In genomic region chr4:60502733-60503132, GRCh38 we compare ENCODE assay signal across 21 cellular contexts.
DNase-seq lines count a peak whose midpoint lies in the region; ATAC-seq and TF ChIP-seq lines count a peak whose summit lies in the region.
"Had no signal": no experiment of that assay in that cellular context is flagged by ENCODE, and none has a peak within 500 bp of the region (broad histone marks: within the 10 kb centered on the region; RNA-seq: fewer than 3 reads in every experiment).

No MANE protein-coding gene starts in this region.

- H3K9me3 Mint-ChIP-seq in natural killer cell (peaks cover 24 to 26% of the 10 kb centered on the region in 2 donors), WTC11 (peaks cover 7% of the 10 kb centered on the region; the same call in 1 of the 2 replicates)
- H3K9me3 Mint-ChIP-seq in natural killer cell treated with Interleukin-12 subunit alpha and Interleukin-12 subunit beta and Interleukin-15 and Interleukin-18, amount 100 ng/mL, for 72 hours, result peaks cover 27% of the 10 kb centered on the region
- H3K9me3 Mint-ChIP-seq in CD8-positive, alpha-beta T cell, result peaks cover 22% of the 10 kb centered on the region

- TF ChIP-seq CTCF in natural killer cell (IDR thresholded peaks at IDR 0.05) (peak; percentile 20), WTC11 (IDR thresholded peaks at IDR 0.05) (no peak), smooth muscle cell (IDR thresholded peaks at IDR 0.05; ENCODE audit: borderline replicate concordance, insufficient read depth, poor library complexity, severe bottlenecking) (no peak), brain microvascular endothelial cell (IDR thresholded peaks at IDR 0.05; ENCODE audit: low read depth, low read length, missing control alignments) (no peak), testis (IDR thresholded peaks at IDR 0.05) (no peak)
- peak; percentile 8 for TF ChIP-seq CTCF in CD8-positive, alpha-beta T cell (IDR thresholded peaks at IDR 0.05)

- no peak overlapping the region for H3K4me3 ChIP-seq in CD8-positive, alpha-beta T cell (ENCODE audit: low read depth, low read length)
- H3K4me3 ChIP-seq in smooth muscle cell, result no peak overlapping the region
- H3K4me3 ChIP-seq in brain microvascular endothelial cell (ENCODE audit: low read depth, low read length), result no peak overlapping the region
- no peak overlapping the region for H3K4me3 ChIP-seq in testis
- H3K4me3 ChIP-seq: A549 had no signal

- H4K20me1 ChIP-seq in smooth muscle cell (ENCODE audit: low read depth), result no peaks in the 10 kb centered on the region

- intact Hi-C loops in natural killer cell (cut with micrococcal nuclease), result no loop called here
- intact Hi-C loops in CD8-positive, alpha-beta T cell (cut with DNase I, micrococcal nuclease), result no loop called here
- intact Hi-C loops in testis (cut with DNase I; ENCODE audit: low total_unique reads), result no loop called here

- no peak overlapping the region for H3K27ac ChIP-seq in CD8-positive, alpha-beta T cell (ENCODE audit: low read depth, low read length)
- H3K27ac ChIP-seq in smooth muscle cell (ENCODE audit: low read depth), result no peak overlapping the region
- H3K27ac ChIP-seq in brain microvascular endothelial cell, result no peak overlapping the region
- H3K27ac ChIP-seq in testis, result no peak overlapping the region
- H3K27ac ChIP-seq: A549 had no signal

- POLR2A ChIA-PET in CD8-positive, alpha-beta T cell (lab: Charles Lee), result no interaction called here
- POLR2A ChIA-PET in WTC11 (lab: Charles Lee), result interaction anchor here (0.7 kb wide), 1 partner anchor 16 kb away, joined by 3 read pairs; no protein-coding TSS in a partner anchor

- H3K4me1 Mint-ChIP-seq in natural killer cell (no peaks in the 10 kb centered on the region), WTC11 (peaks cover 25% of the 10 kb centered on the region)
- no peaks in the 10 kb centered on the region for H3K4me1 Mint-ChIP-seq in natural killer cell treated with Interleukin-12 subunit alpha and Interleukin-12 subunit beta and Interleukin-15 and Interleukin-18, amount 100 ng/mL, for 72 hours (ENCODE audit: low read depth in 2 of 2)
- H3K4me1 Mint-ChIP-seq in CD8-positive, alpha-beta T cell (ENCODE audit: low read depth), result no peaks in the 10 kb centered on the region
- H3K4me1 Mint-ChIP-seq: CD4-positive, CD25-positive, alpha-beta regulatory T cell had no signal

- no peaks in the 10 kb centered on the region for H3K27me3 Mint-ChIP-seq in natural killer cell (ENCODE audit: low read depth in 2 of 2)
- no peaks in the 10 kb centered on the region for H3K27me3 Mint-ChIP-seq in natural killer cell treated with Interleukin-12 subunit alpha and Interleukin-12 subunit beta and Interleukin-15 and Interleukin-18, amount 100 ng/mL, for 72 hours
- no peaks in the 10 kb centered on the region for H3K27me3 Mint-ChIP-seq in CD8-positive, alpha-beta T cell (ENCODE audit: low read depth)
- peaks cover 4% of the 10 kb centered on the region; the same call in 1 of the 2 replicates for H3K27me3 Mint-ChIP-seq in WTC11 (ENCODE audit: low read depth)
- H3K27me3 Mint-ChIP-seq: CD4-positive, CD25-positive, alpha-beta regulatory T cell had no signal

- H3K4me3 Mint-ChIP-seq in natural killer cell (no peak overlapping the region), WTC11 (no peak overlapping the region)
- H3K4me3 Mint-ChIP-seq in natural killer cell treated with Interleukin-12 subunit alpha and Interleukin-12 subunit beta and Interleukin-15 and Interleukin-18, amount 100 ng/mL, for 72 hours, result no peak overlapping the region
- no peak overlapping the region for H3K4me3 Mint-ChIP-seq in CD8-positive, alpha-beta T cell
- H3K4me3 Mint-ChIP-seq: CD4-positive, CD25-positive, alpha-beta regulatory T cell had no signal

- H3K9ac ChIP-seq in smooth muscle cell (ENCODE audit: low read depth), result no peak overlapping the region

- H3K27ac Mint-ChIP-seq in natural killer cell (no peak overlapping the region), WTC11 (no peak overlapping the region)
- H3K27ac Mint-ChIP-seq in natural killer cell treated with Interleukin-12 subunit alpha and Interleukin-12 subunit beta and Interleukin-15 and Interleukin-18, amount 100 ng/mL, for 72 hours, result no peak overlapping the region
- H3K27ac Mint-ChIP-seq in CD8-positive, alpha-beta T cell, result no peak overlapping the region
- H3K27ac Mint-ChIP-seq: CD4-positive, CD25-positive, alpha-beta regulatory T cell had no signal

- no peak for ATAC-seq in natural killer cell
- no peak for ATAC-seq in natural killer cell treated with Interleukin-12 subunit alpha and Interleukin-12 subunit beta and Interleukin-15 and Interleukin-18, amount 100 ng/mL, for 72 hours
- ATAC-seq in CD8-positive, alpha-beta T cell, result no peak
- ATAC-seq in WTC11, result no peak
- ATAC-seq: A549 had no signal

- CTCF ChIA-PET in CD8-positive, alpha-beta T cell (lab: Charles Lee), result no interaction called here
- CTCF ChIA-PET in WTC11 (lab: Charles Lee), result no interaction called here

- in situ Hi-C loops in brain microvascular endothelial cell (cut with HindIII; ENCODE audit: low pct_ligation_motif_present, low sequenced_read_pairs), result no loop called here

- H3K36me3 Mint-ChIP-seq in natural killer cell (peaks cover 14% of the 10 kb centered on the region), WTC11 (no peaks in the 10 kb centered on the region)
- peaks cover 18% of the 10 kb centered on the region for H3K36me3 Mint-ChIP-seq in natural killer cell treated with Interleukin-12 subunit alpha and Interleukin-12 subunit beta and Interleukin-15 and Interleukin-18, amount 100 ng/mL, for 72 hours
- no peaks in the 10 kb centered on the region for H3K36me3 Mint-ChIP-seq in CD8-positive, alpha-beta T cell
- H3K36me3 Mint-ChIP-seq: CD4-positive, CD25-positive, alpha-beta regulatory T cell had no signal

- H3K79me2 ChIP-seq in smooth muscle cell (ENCODE audit: low read depth), result no peaks in the 10 kb centered on the region

- H3K4me2 ChIP-seq in smooth muscle cell, result no peak overlapping the region
- H3K4me2 ChIP-seq: A549 had no signal

- no peak for DNase-seq in natural killer cell
- no peak for DNase-seq in natural killer cell treated with Interleukin-12 subunit alpha and Interleukin-12 subunit beta and Interleukin-15 and Interleukin-18, amount 100 ng/mL, for 72 hours (ENCODE audit: low spot score)
- no peak for DNase-seq in CD8-positive, alpha-beta T cell
- no peak for DNase-seq in WTC11 (ENCODE audit: low spot score)
- no peak for DNase-seq in smooth muscle cell (lab: John Stamatoyannopoulos, UW; ENCODE audit: unreplicated experiment)
- DNase-seq in putamen (ENCODE audit: low spot score), result no peak
- no peak for DNase-seq in brain microvascular endothelial cell
- no peak for DNase-seq in testis
- DNase-seq: 8988T; ACHN; AML-193; C1 segment of cervical spinal cord; Calu3; CD4-positive, CD25-positive, alpha-beta regulatory T cell; COR-L47; DMS53; DMS79 treated with DMSO at 0.1 percent for 48 hours; GF-D8; H7; HCEC 1CT had no signal

- peak overlapping the region; percentile 49 for H2AFZ ChIP-seq in smooth muscle cell (ENCODE audit: low read depth)

- TF ChIP-seq POLR2A in testis (IDR thresholded peaks at IDR 0.05), result no peak

- H3K4me1 ChIP-seq in CD8-positive, alpha-beta T cell (ENCODE audit: insufficient read depth, low read length), result no peaks in the 10 kb centered on the region
- H3K4me1 ChIP-seq in smooth muscle cell (ENCODE audit: low read depth), result no peaks in the 10 kb centered on the region
- no peaks in the 10 kb centered on the region for H3K4me1 ChIP-seq in testis
- H3K4me1 ChIP-seq: A549 had no signal

- no peaks in the 10 kb centered on the region for H3K36me3 ChIP-seq in CD8-positive, alpha-beta T cell (ENCODE audit: insufficient read depth, low read length)
- no peaks in the 10 kb centered on the region for H3K36me3 ChIP-seq in smooth muscle cell (ENCODE audit: low read depth)
- no peaks in the 10 kb centered on the region for H3K36me3 ChIP-seq in brain microvascular endothelial cell (replicated peaks)
- H3K36me3 ChIP-seq in testis (ENCODE audit: low read depth, missing control alignments), result no peaks in the 10 kb centered on the region

- H3F3A ChIP-seq in smooth muscle cell (ENCODE audit: low read depth), result no peaks in the 10 kb centered on the region

- no peaks in the 10 kb centered on the region for H3K27me3 ChIP-seq in CD8-positive, alpha-beta T cell (ENCODE audit: insufficient read depth, low read length)
- no peaks in the 10 kb centered on the region for H3K27me3 ChIP-seq in smooth muscle cell (ENCODE audit: low read depth)
- no peaks in the 10 kb centered on the region for H3K27me3 ChIP-seq in brain microvascular endothelial cell (replicated peaks)
- H3K27me3 ChIP-seq in testis, result no peaks in the 10 kb centered on the region

- no peaks in the 10 kb centered on the region for H3K9me3 ChIP-seq in CD8-positive, alpha-beta T cell (ENCODE audit: low read length)
- H3K9me3 ChIP-seq in smooth muscle cell (replicated peaks; ENCODE audit: low read depth) (no peaks in the 10 kb centered on the region), testis (no peaks in the 10 kb centered on the region)
- H3K9me3 ChIP-seq: A549 had no signal

TF ChIP-seq in WTC11, 78 proteins besides CTCF, POLR2A, EP300 and RAD21 (continues in another document):
- TF ChIP-seq ZNF121 (CRISPR knock-in tag; IDR thresholded peaks at IDR 0.05) (no peak), ZNF512 (CRISPR knock-in tag; IDR thresholded peaks at IDR 0.05; ENCODE audit: borderline replicate concordance) (peak; percentile 95; the same call in 1 of the 2 replicates), MXD4 (CRISPR knock-in tag; IDR thresholded peaks at IDR 0.05; ENCODE audit: borderline replicate concordance) (no peak), E2F4 (CRISPR knock-in tag; IDR thresholded peaks at IDR 0.05; ENCODE audit: borderline replicate concordance, low read depth) (no peak)

Comparison
In these comparisons a context has a peak if more than half of its experiments do, and no peak if none do; other contexts are left out.
1. CTCF ChIP-seq: peak in natural killer cell (single experiment) and CD8-positive, alpha-beta T cell (single experiment); none in WTC11 (single experiment), smooth muscle cell (single experiment), brain microvascular endothelial cell (single experiment) and testis (0 of 3).